ENCODE assay signal across 9 cellular contexts in genomic region chr10:63491558-63492316, GRCh38. TPM values are rescaled to one million over a fixed set of nuclear protein-coding genes. Genes with fewer than 3 reads are reported as not detected.
DNase-seq lines count a peak whose midpoint lies in the region; ATAC-seq, FAIRE-seq and TF ChIP-seq lines count a peak whose summit lies in the region.
"Had no signal": no experiment of that assay in that cellular context is flagged by ENCODE, and none has a peak within 500 bp of the region (broad histone marks: within the 10 kb centered on the region; RNA-seq: fewer than 3 reads in every experiment).

No MANE protein-coding gene starts in this region.

- no peaks in the 10 kb centered on the region for H3K36me3 Mint-ChIP-seq in astrocyte (ENCODE audit: low read depth, unreplicated experiment)

- H3K36me3 ChIP-seq in astrocyte (ENCODE audit: insufficient read depth, low read length) (no peaks in the 10 kb centered on the region), right atrium auricular region (no peaks in the 10 kb centered on the region)

- DNase-seq in HCEC 1CT, result peak; percentile 80
- peak; percentile 53 for DNase-seq in astrocyte (ENCODE audit: low read depth)
- DNase-seq in right atrium auricular region (ENCODE audit: low spot score), result peak; percentile 70
- no peak for DNase-seq in RCC 7860 (ENCODE audit: low spot score)
- no peak for DNase-seq in NCI-H2227 treated with DMSO at 0.1 percent for 48 hours (lab: John Stamatoyannopoulos, UW)
- no peak for DNase-seq in NCI-H526 treated with DMSO at 0.1 percent for 48 hours (lab: John Stamatoyannopoulos, UW)
- DNase-seq: NCI-H510A had no signal

- TF ChIP-seq CTCF in astrocyte (IDR thresholded peaks at IDR 0.05; ENCODE audit: insufficient read depth, low read depth, low read length), result no peak
- no peak for TF ChIP-seq CTCF in right atrium auricular region (IDR thresholded peaks at IDR 0.05)

- peak overlapping the region; percentile 60 for H3K4me3 Mint-ChIP-seq in astrocyte (ENCODE audit: unreplicated experiment)

- peak overlapping the region; percentile 89 for H3K27ac Mint-ChIP-seq in astrocyte (ENCODE audit: unreplicated experiment)

- H3K27me3 Mint-ChIP-seq in astrocyte (ENCODE audit: low read depth, unreplicated experiment), result no peaks in the 10 kb centered on the region

- FAIRE-seq in astrocyte (lab: Jason Lieb, UNC) (no peak), RCC 7860 (lab: Jason Lieb, UNC) (no peak)

- ATAC-seq in GM19324 (IDR thresholded peaks at IDR 0.05; ENCODE audit: low FRiP score, unreplicated experiment), result no peak

- no peaks in the 10 kb centered on the region for H3K9me3 Mint-ChIP-seq in astrocyte (ENCODE audit: unreplicated experiment)

- no peak overlapping the region for H3K27ac ChIP-seq in astrocyte (ENCODE audit: low read depth, low read length)
- peak overlapping the region; percentile 23 to 70 for H3K27ac ChIP-seq in right atrium auricular region
- peak overlapping the region in 17 of 21 experiments; percentile 6 to 81 (median 30) for H3K27ac ChIP-seq in skin epidermis

- H3K4me1 ChIP-seq in astrocyte (ENCODE audit: insufficient read depth, low read length) (no peaks in the 10 kb centered on the region), right atrium auricular region (peaks cover 0 to 24% of the 10 kb centered on the region in 2 donors)

- H3K4me2 ChIP-seq in astrocyte (ENCODE audit: low read length), result peak overlapping the region; percentile 8

- H3K9me3 ChIP-seq in astrocyte (ENCODE audit: insufficient read depth, low read depth, low read length) (peaks cover 3% of the 10 kb centered on the region), right atrium auricular region (no peaks in the 10 kb centered on the region)

- H3K79me2 ChIP-seq in astrocyte (ENCODE audit: insufficient read depth, low read length), result peaks cover 83% of the 10 kb centered on the region

- H3K9ac ChIP-seq in astrocyte (ENCODE audit: low read length), result no peak overlapping the region

- H2AFZ ChIP-seq in astrocyte (ENCODE audit: low read depth, low read length), result no peak overlapping the region

- H3K27me3 ChIP-seq in astrocyte (ENCODE audit: insufficient read depth, low read length) (no peaks in the 10 kb centered on the region), right atrium auricular region (no peaks in the 10 kb centered on the region)

- peaks cover 11% of the 10 kb centered on the region for H3K4me1 Mint-ChIP-seq in astrocyte (ENCODE audit: low read depth, unreplicated experiment)

- H3K4me3 ChIP-seq in astrocyte (ENCODE audit: insufficient read depth, low read depth, low read length) (no peak overlapping the region), right atrium auricular region (no peak overlapping the region), skin epidermis (no peak overlapping the region)

- H4K20me1 ChIP-seq in astrocyte (ENCODE audit: insufficient read depth, low read length), result peaks cover 27% of the 10 kb centered on the region

RNA-seq across cellular contexts. Expression of gene JMJD1C, which starts 26.0 kb away (rescaled TPM):
- total RNA-seq in astrocyte (55.4 and 61.0 TPM in 2 replicates), right atrium auricular region (10 to 100 TPM; 45.5 to 57.6 TPM)

RNA-seq across cellular contexts. Expression of gene REEP3, which starts 29.5 kb away (rescaled TPM):
- total RNA-seq in astrocyte (44.6 and 52.0 TPM in 2 replicates), right atrium auricular region (10 to 100 TPM; 41.4 to 42.7 TPM)

Comparison
In these comparisons a context has a peak if more than half of its experiments do, and no peak if none do; other contexts are left out.
1. DNase-seq: peak in HCEC 1CT (single experiment), astrocyte (single experiment) and right atrium auricular region (single experiment); none in RCC 7860 (single experiment), NCI-H2227 treated with DMSO at 0.1 percent for 48 hours (single experiment) and NCI-H526 treated with DMSO at 0.1 percent for 48 hours (single experiment).